In genomic region chr1:109383850-109384249, GRCh38 we compare ENCODE assay signal across 16 cellular contexts. TPM values are rescaled to one million over a fixed set of nuclear protein-coding genes. Genes with fewer than 3 reads are reported as not detected.
DNase-seq lines count a peak whose midpoint lies in the region; ATAC-seq and TF ChIP-seq lines count a peak whose summit lies in the region.
"Had no signal": no experiment of that assay in that cellular context is flagged by ENCODE, and none has a peak within 500 bp of the region (broad histone marks: within the 10 kb centered on the region; RNA-seq: fewer than 3 reads in every experiment).

No MANE protein-coding gene starts in this region.

- CTCF ChIA-PET in Caco-2 (lab: Charles Lee): interaction anchor here (1.3 kb wide), 1 partner anchor 32 kb away, joined by 6 read pairs; no protein-coding TSS in a partner anchor
- CTCF ChIA-PET in activated CD4-positive, alpha-beta T cell treated with anti-CD3 and anti-CD28 coated beads for 36 hours (lab: Charles Lee): interaction anchor here (0.8 to 1.1 kb wide), 2 partner anchors 13 to 104 kb away, joined by 3 to 4 read pairs; no protein-coding TSS in a partner anchor

- in situ Hi-C loops in GM13977 (cut with MboI; ENCODE audit: low pct_unique_long_range_greater_than_20kb, low sequenced_read_pairs, unreplicated experiment): no loop called here

- H3K4me1 Mint-ChIP-seq in Caco-2 (ENCODE audit: low read depth, unreplicated experiment): peaks cover 14% of the 10 kb centered on the region
- peaks cover 3% of the 10 kb centered on the region for H3K4me1 Mint-ChIP-seq in activated CD4-positive, alpha-beta T cell treated with anti-CD3 and anti-CD28 coated beads for 36 hours

- ATAC-seq in activated CD4-positive, alpha-beta T cell treated with anti-CD3 and anti-CD28 coated beads for 36 hours: no peak
- ATAC-seq: left colon; naive thymus-derived CD4-positive, alpha-beta T cell; stimulated activated naive CD8-positive, alpha-beta T cell treated with anti-CD3 and anti-CD28 coated beads, Interleukin-15, amount 100 ng/mL, for 72 hours had no signal

- H3K4me3 Mint-ChIP-seq in Caco-2 (ENCODE audit: unreplicated experiment): no peak overlapping the region
- H3K4me3 Mint-ChIP-seq in activated CD4-positive, alpha-beta T cell treated with anti-CD3 and anti-CD28 coated beads for 36 hours: no peak overlapping the region
- H3K4me3 Mint-ChIP-seq: activated CD4-positive, alpha-beta memory T cell treated with anti-CD3 and anti-CD28 coated beads for 36 hours; naive thymus-derived CD4-positive, alpha-beta T cell; stimulated activated naive CD8-positive, alpha-beta T cell treated with anti-CD3 and anti-CD28 coated beads, Interleukin-15, amount 100 ng/mL, for 72 hours had no signal

- H3K27me3 ChIP-seq in Caco-2 (replicated peaks; ENCODE audit: control insufficient read depth, insufficient read depth, low read length) (no peaks in the 10 kb centered on the region), layer of hippocampus (ENCODE audit: control insufficient read depth, insufficient read depth, low read length) (no peaks in the 10 kb centered on the region), stomach smooth muscle (ENCODE audit: control insufficient read depth in 1 of 2, insufficient read depth in 2 of 2, low read length in 2 of 2) (no peaks in the 10 kb centered on the region)
- H3K27me3 ChIP-seq: BLaER1 had no signal

- H3K36me3 Mint-ChIP-seq in Caco-2 (ENCODE audit: insufficient read depth, unreplicated experiment): no peaks in the 10 kb centered on the region
- H3K36me3 Mint-ChIP-seq in activated CD4-positive, alpha-beta T cell treated with anti-CD3 and anti-CD28 coated beads for 36 hours (ENCODE audit: low read depth): no peaks in the 10 kb centered on the region
- H3K36me3 Mint-ChIP-seq: activated CD4-positive, alpha-beta memory T cell treated with anti-CD3 and anti-CD28 coated beads for 36 hours; naive thymus-derived CD4-positive, alpha-beta T cell had no signal

- TF ChIP-seq CTCF in Caco-2 (IDR thresholded peaks at IDR 0.05; ENCODE audit: insufficient read depth in 1 of 2, low read depth in 1 of 2, low read length in 1 of 2, severe bottlenecking in 1 of 2, unreplicated experiment in 1 of 2) (no peak), GM13977 (IDR thresholded peaks at IDR 0.05; ENCODE audit: extremely low read depth, insufficient read depth, missing control alignments) (no peak)

- H3K27ac ChIP-seq in angular gyrus (ENCODE audit: low read depth, low read length) (peak overlapping the region; percentile 72), layer of hippocampus (ENCODE audit: low read depth, low read length) (peak overlapping the region; percentile 74), stomach smooth muscle (ENCODE audit: low read length) (peak overlapping the region; percentile 32)
- H3K27ac ChIP-seq: BLaER1 had no signal

- DNase-seq in Caco-2: no peak
- DNase-seq in DMS53 treated with DMSO at 0.1 percent for 48 hours (lab: John Stamatoyannopoulos, UW; ENCODE audit: unreplicated experiment): no peak
- DNase-seq in GM13977 (ENCODE audit: low spot score): no peak
- DNase-seq in NCI-H1436 (lab: John Stamatoyannopoulos, UW): no peak
- no peak for DNase-seq in activated CD4-positive, alpha-beta T cell treated with anti-CD3 and anti-CD28 coated beads for 36 hours
- DNase-seq: activated CD4-positive, alpha-beta memory T cell treated with anti-CD3 and anti-CD28 coated beads for 36 hours; DND-41; left colon; naive thymus-derived CD4-positive, alpha-beta T cell; SHP77; stimulated activated naive CD8-positive, alpha-beta T cell treated with anti-CD3 and anti-CD28 coated beads, Interleukin-15, amount 100 ng/mL, for 72 hours had no signal

- intact Hi-C loops in Caco-2 (cut with micrococcal nuclease; ENCODE audit: unreplicated experiment): no loop called here
- intact Hi-C loops in activated CD4-positive, alpha-beta T cell treated with anti-CD3 and anti-CD28 coated beads for 36 hours (cut with DNase I, micrococcal nuclease): no loop called here

- no peaks in the 10 kb centered on the region for H3K27me3 Mint-ChIP-seq in Caco-2 (ENCODE audit: insufficient read depth, unreplicated experiment)
- H3K27me3 Mint-ChIP-seq in activated CD4-positive, alpha-beta T cell treated with anti-CD3 and anti-CD28 coated beads for 36 hours: peaks cover 3% of the 10 kb centered on the region

- no peak overlapping the region for H3K9ac ChIP-seq in stomach smooth muscle (ENCODE audit: low read length in 2 of 2)
- H3K9ac ChIP-seq: BLaER1 had no signal

- H3K9me3 ChIP-seq in Caco-2 (no peaks in the 10 kb centered on the region), stomach smooth muscle (ENCODE audit: control insufficient read depth in 2 of 2, low read length in 2 of 2) (no peaks in the 10 kb centered on the region)
- H3K9me3 ChIP-seq: BLaER1 had no signal

- no TSS peak for BruUV-seq in Caco-2 (replicated peaks; lab: Mats Ljungman, UMichigan)

- H3K4me3 ChIP-seq in Caco-2 (ENCODE audit: low read depth, low read length) (no peak overlapping the region), stomach smooth muscle (ENCODE audit: low read length in 2 of 2) (no peak overlapping the region)
- H3K4me3 ChIP-seq: BLaER1, skin epidermis had no signal

- POLR2A ChIA-PET in Caco-2 (lab: Charles Lee): interaction anchor here (0.9 to 1.1 kb wide), 2 partner anchors 13 to 42 kb away, joined by 3 to 4 read pairs; no protein-coding TSS in a partner anchor
- POLR2A ChIA-PET in activated CD4-positive, alpha-beta T cell treated with anti-CD3 and anti-CD28 coated beads for 36 hours (lab: Charles Lee): no interaction called here

- H3K27ac Mint-ChIP-seq in Caco-2 (ENCODE audit: unreplicated experiment): peak overlapping the region; percentile 67
- no peak overlapping the region for H3K27ac Mint-ChIP-seq in activated CD4-positive, alpha-beta T cell treated with anti-CD3 and anti-CD28 coated beads for 36 hours
- H3K27ac Mint-ChIP-seq: activated CD4-positive, alpha-beta memory T cell treated with anti-CD3 and anti-CD28 coated beads for 36 hours; naive thymus-derived CD4-positive, alpha-beta T cell had no signal

- H3K36me3 ChIP-seq in Caco-2 (ENCODE audit: control insufficient read depth, insufficient read depth, low read length): no peaks in the 10 kb centered on the region
- H3K36me3 ChIP-seq in stomach smooth muscle (ENCODE audit: control insufficient read depth in 2 of 2, insufficient read depth in 2 of 2, low read length in 2 of 2): no peaks in the 10 kb centered on the region
- H3K36me3 ChIP-seq: BLaER1 had no signal

- H3K4me1 ChIP-seq in Caco-2 (peaks cover 13% of the 10 kb centered on the region), stomach smooth muscle (ENCODE audit: control insufficient read depth, insufficient read depth, low read length) (peaks cover 31% of the 10 kb centered on the region)

- H3K9me3 Mint-ChIP-seq in Caco-2 (ENCODE audit: unreplicated experiment): no peaks in the 10 kb centered on the region
- H3K9me3 Mint-ChIP-seq in activated CD4-positive, alpha-beta T cell treated with anti-CD3 and anti-CD28 coated beads for 36 hours (ENCODE audit: low read depth): no peaks in the 10 kb centered on the region
- H3K9me3 Mint-ChIP-seq: activated CD4-positive, alpha-beta memory T cell treated with anti-CD3 and anti-CD28 coated beads for 36 hours; naive thymus-derived CD4-positive, alpha-beta T cell; stimulated activated naive CD8-positive, alpha-beta T cell treated with anti-CD3 and anti-CD28 coated beads, Interleukin-15, amount 100 ng/mL, for 72 hours had no signal

RNA-seq across cellular contexts. Expression of gene SORT1, which starts 13.9 kb away (rescaled TPM):
- 65.2 and 67.1 TPM in 2 replicates for total RNA-seq in Caco-2 (2022)
- total RNA-seq in activated CD4-positive, alpha-beta T cell treated with anti-CD3 and anti-CD28 coated beads for 36 hours: under 1 TPM; 0.39 to 0.55 TPM

RNA-seq across cellular contexts. Expression of gene PSMA5, which starts 42.4 kb away (rescaled TPM):
- total RNA-seq in Caco-2 (2022): 82.7 and 97.8 TPM in 2 replicates
- 100 to 1,000 TPM; 151 to 249 TPM for total RNA-seq in activated CD4-positive, alpha-beta T cell treated with anti-CD3 and anti-CD28 coated beads for 36 hours

Comparison
In these comparisons a context has a peak if more than half of its experiments do, and no peak if none do; other contexts are left out.
1. RNA of gene SORT1, which starts 13.9 kb away (total RNA-seq): 65.2 to 67.1 TPM in Caco-2; 0.39 to 0.55 TPM in activated CD4-positive, alpha-beta T cell treated with anti-CD3 and anti-CD28 coated beads for 36 hours; every median in the first group is over 10 times any median in the second.
2. Peak in every context shown above with its lines, with median percentiles within 50 percentile points of each other: H3K27ac ChIP-seq.